In genomic region chr10:104351067-104351681, GRCh38 we compare ENCODE assay signal across 10 cellular contexts. TPM values are rescaled to one million over a fixed set of nuclear protein-coding genes. Genes with fewer than 3 reads are reported as not detected.
DNase-seq lines count a peak whose midpoint lies in the region; ATAC-seq and TF ChIP-seq lines count a peak whose summit lies in the region.
"Had no signal": no experiment of that assay in that cellular context is flagged by ENCODE, and none has a peak within 500 bp of the region (broad histone marks: within the 10 kb centered on the region; RNA-seq: fewer than 3 reads in every experiment).

No MANE protein-coding gene starts in this region.

- no peaks in the 10 kb centered on the region for H3K27me3 ChIP-seq in uterus

- H3K27me3 Mint-ChIP-seq in HFFc6 (ENCODE audit: insufficient read depth) (no peaks in the 10 kb centered on the region), T-helper 17 cell (no peaks in the 10 kb centered on the region)

- intact Hi-C loops in uterus (cut with DNase I; ENCODE audit: low total_unique reads), result no loop called here

- H3K4me3 ChIP-seq in AG10803 (ENCODE audit: low read length) (no peak overlapping the region), foreskin fibroblast (ENCODE audit: low read depth in 1 of 2, low read length in 2 of 2) (no peak overlapping the region), uterus (no peak overlapping the region)

- TF ChIP-seq CTCF in AG10803 (conservative IDR thresholded peaks at IDR 0.05; ENCODE audit: low read length) (no peak), HFFc6 (IDR thresholded peaks at IDR 0.05) (no peak), foreskin fibroblast (IDR thresholded peaks at IDR 0.05; ENCODE audit: low read depth, low read length) (no peak), uterus (IDR thresholded peaks at IDR 0.05) (no peak)

- ATAC-seq in T-helper 17 cell, result no peak

- no peaks in the 10 kb centered on the region for H3K9me3 ChIP-seq in T-helper 17 cell (ENCODE audit: control insufficient read depth, low read length, poor library complexity, severe bottlenecking)
- no peaks in the 10 kb centered on the region for H3K9me3 ChIP-seq in uterus

- H3K27ac Mint-ChIP-seq in HFFc6 (no peak overlapping the region), T-helper 17 cell (peak overlapping the region; percentile 8)

- DNase-seq in AG10803 (ENCODE audit: low read depth) (peak; percentile 89), HFFc6 (peak; percentile 78), T-helper 17 cell (no peak), foreskin fibroblast (peak; percentile 73 to 77), NCI-H1048 (lab: John Stamatoyannopoulos, UW) (no peak), uterus (no peak), NCI-H1694 treated with DMSO at 0.1 percent for 48 hours (lab: John Stamatoyannopoulos, UW) (no peak)
- no peak for DNase-seq in central memory CD4-positive, alpha-beta T cell
- DNase-seq: DMS 273 treated with DMSO at 0.1 percent for 48 hours, mesendoderm had no signal

- H3K4me1 Mint-ChIP-seq in HFFc6 (ENCODE audit: low read depth) (peaks cover 12% of the 10 kb centered on the region; the same call in 1 of the 2 replicates), T-helper 17 cell (peaks cover 18% of the 10 kb centered on the region)

- no peaks in the 10 kb centered on the region for H3K36me3 ChIP-seq in uterus

- no peaks in the 10 kb centered on the region for H3K4me1 ChIP-seq in uterus

- no peak overlapping the region for H3K27ac ChIP-seq in uterus

- H3K9me3 Mint-ChIP-seq in HFFc6, result no peaks in the 10 kb centered on the region

- H3K4me3 Mint-ChIP-seq in HFFc6, result peak overlapping the region; percentile 63
- H3K4me3 Mint-ChIP-seq in T-helper 17 cell, result peak overlapping the region; percentile 78

- TF ChIP-seq POLR2A in uterus (IDR thresholded peaks at IDR 0.05), result no peak

- H3K36me3 Mint-ChIP-seq in HFFc6 (ENCODE audit: low read depth) (no peaks in the 10 kb centered on the region), T-helper 17 cell (ENCODE audit: low read depth) (no peaks in the 10 kb centered on the region)

RNA-seq across cellular contexts. Expression of gene CFAP58, which starts 2.5 kb away (rescaled TPM):
- 1 to 10 TPM in 1 of 6 experiments, under 1 TPM in 5; 0.35 to 1.1 (median 0.41) TPM for total RNA-seq in HFFc6 (2021; fragmentation: NEBNext Ultra II Directional; extraction: Animal tissue kit (Norgen Biotek cat#: 25700))
- total RNA-seq in T-helper 17 cell (not detected), uterus (1 to 10 TPM in 3 of 4 donors, under 1 TPM in 1; 0.29 to 2.2 (median 1.3) TPM)

RNA-seq across cellular contexts. Expression of gene ITPRIP, which starts 12.9 kb away (rescaled TPM):
- 10 to 100 TPM; 23.9 to 34.7 (median 29.7) TPM for total RNA-seq in HFFc6 (2021; fragmentation: NEBNext Ultra II Directional; extraction: Animal tissue kit (Norgen Biotek cat#: 25700))
- 10 to 100 TPM; 30.6 to 47.1 TPM for total RNA-seq in T-helper 17 cell
- total RNA-seq in uterus, result 10 to 100 TPM in 3 of 4 donors, 1 to 10 TPM in 1; 10.0 to 32.6 (median 22.4) TPM

Comparison
In these comparisons a context has a peak if more than half of its experiments do, and no peak if none do; other contexts are left out.
1. DNase-seq: peak in AG10803 (single experiment), HFFc6 (single experiment) and foreskin fibroblast (2 of 2); none in T-helper 17 cell (0 of 3), NCI-H1048 (single experiment), central memory CD4-positive, alpha-beta T cell (single experiment), uterus (0 of 2) and NCI-H1694 treated with DMSO at 0.1 percent for 48 hours (single experiment).